In the genomic region with DNA sequence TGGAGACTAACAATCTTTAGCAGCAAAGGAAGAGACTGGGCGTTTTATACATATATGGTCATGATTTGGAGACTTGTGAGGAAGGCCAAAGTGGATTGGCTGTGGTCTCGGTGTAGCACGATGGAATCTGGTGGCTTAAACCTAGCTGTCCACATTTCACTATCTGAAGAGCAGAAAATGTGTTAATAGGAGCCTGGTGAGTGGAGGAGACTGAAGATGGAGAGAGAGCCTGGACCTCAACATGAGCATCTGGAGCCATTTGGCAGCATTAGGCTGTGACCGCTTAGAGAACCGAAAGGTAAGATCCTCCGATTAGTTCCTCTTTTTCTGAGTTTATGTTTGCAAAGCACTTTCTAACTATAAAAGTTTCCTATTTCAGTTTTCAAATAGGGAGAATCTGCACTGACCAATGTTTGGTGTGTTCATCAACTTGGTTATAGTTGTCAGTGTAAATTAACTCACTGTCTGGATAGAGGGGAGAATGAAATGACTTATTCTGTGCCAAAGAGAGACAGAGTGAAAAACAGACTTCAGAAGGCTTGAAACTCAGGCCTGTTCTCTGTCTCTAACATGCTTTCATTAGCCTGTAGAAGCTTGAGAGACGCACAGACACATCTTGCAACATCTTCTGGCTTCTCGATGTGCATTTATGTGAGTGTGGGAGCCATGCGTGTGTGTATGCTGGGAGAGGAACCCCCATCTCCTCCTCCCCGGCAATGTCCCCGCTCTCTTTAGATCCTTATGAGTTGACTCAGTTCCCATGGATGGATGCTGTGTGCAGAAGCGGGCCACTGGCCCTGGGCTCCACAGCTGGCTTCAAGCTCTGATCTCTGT, we compare ENCODE assay signal across 9 cellular contexts.
DNase-seq lines count a peak whose midpoint lies in the region; ATAC-seq lines count a peak whose summit lies in the region.
"Had no signal": no experiment of that assay in that cellular context is flagged by ENCODE, and none has a peak within 500 bp of the region (broad histone marks: within the 10 kb centered on the region; RNA-seq: fewer than 3 reads in every experiment).

No MANE protein-coding gene starts in this region.

- no peak overlapping the region for H3K4me3 Mint-ChIP-seq in stimulated activated naive B cell treated with anti-CD40 and anti-IgM and Interleukin-4, amounts not matched to agents 10 μg/mL and 1 μg/mL and 100 μg/mL, for 72 hours
- no peak overlapping the region for H3K4me3 Mint-ChIP-seq in activated CD4-positive, alpha-beta memory T cell treated with anti-CD3 and anti-CD28 coated beads, Interleukin-2, amount 10 ng/mL, durations not matched to agents 7 days and 5 days

- peak; percentile 96 for ATAC-seq in GM19043 (IDR thresholded peaks at IDR 0.05; ENCODE audit: low read depth, unreplicated experiment)
- peak; percentile 99 for ATAC-seq in HG02943 (IDR thresholded peaks at IDR 0.05; ENCODE audit: low read depth, unreplicated experiment)
- ATAC-seq in stimulated activated naive B cell treated with anti-CD40 and anti-IgM and Interleukin-4, amounts not matched to agents 10 μg/mL and 1 μg/mL and 100 μg/mL, for 72 hours (replicated peaks), result peak; percentile 97 to 98

- H3K4me1 Mint-ChIP-seq in stimulated activated naive B cell treated with anti-CD40 and anti-IgM and Interleukin-4, amounts not matched to agents 10 μg/mL and 1 μg/mL and 100 μg/mL, for 72 hours, result peaks cover 13 to 25% of the 10 kb centered on the region in 2 donors
- no peaks in the 10 kb centered on the region for H3K4me1 Mint-ChIP-seq in activated CD4-positive, alpha-beta memory T cell treated with anti-CD3 and anti-CD28 coated beads, Interleukin-2, amount 10 ng/mL, durations not matched to agents 7 days and 5 days

- no peaks in the 10 kb centered on the region for H3K9me3 Mint-ChIP-seq in stimulated activated naive B cell treated with anti-CD40 and anti-IgM and Interleukin-4, amounts not matched to agents 10 μg/mL and 1 μg/mL and 100 μg/mL, for 72 hours
- H3K9me3 Mint-ChIP-seq in activated CD4-positive, alpha-beta memory T cell treated with anti-CD3 and anti-CD28 coated beads, Interleukin-2, amount 10 ng/mL, durations not matched to agents 7 days and 5 days, result no peaks in the 10 kb centered on the region

- H3K27me3 Mint-ChIP-seq in stimulated activated naive B cell treated with anti-CD40 and anti-IgM and Interleukin-4, amounts not matched to agents 10 μg/mL and 1 μg/mL and 100 μg/mL, for 72 hours, result no peaks in the 10 kb centered on the region
- no peaks in the 10 kb centered on the region for H3K27me3 Mint-ChIP-seq in activated CD4-positive, alpha-beta memory T cell treated with anti-CD3 and anti-CD28 coated beads, Interleukin-2, amount 10 ng/mL, durations not matched to agents 7 days and 5 days

- POLR2A ChIA-PET in activated CD4-positive, alpha-beta memory T cell treated with anti-CD3 and anti-CD28 coated beads, Interleukin-2, amount 10 ng/mL, durations not matched to agents 7 days and 5 days (lab: Charles Lee), result no interaction called here

- DNase-seq in RPMI8226 (peak; percentile 97), NCI-H1417 (lab: John Stamatoyannopoulos, UW) (no peak), NCI-H1436 (lab: John Stamatoyannopoulos, UW) (no peak)
- DNase-seq in stimulated activated naive B cell treated with anti-CD40 and anti-IgM and Interleukin-4, amounts not matched to agents 10 μg/mL and 1 μg/mL and 100 μg/mL, for 72 hours, result peak; percentile 58
- DNase-seq in activated CD4-positive, alpha-beta memory T cell treated with anti-CD3 and anti-CD28 coated beads, Interleukin-2, amount 10 ng/mL, durations not matched to agents 7 days and 5 days, result no peak
- no peak for DNase-seq in NK-92 treated with Interleukin-12 subunit alpha and Interleukin-12 subunit beta, amount 100 ng/mL, for 24 hours (lab: John Stamatoyannopoulos, UW)
- DNase-seq: NCI-H187 had no signal

- H3K36me3 Mint-ChIP-seq in stimulated activated naive B cell treated with anti-CD40 and anti-IgM and Interleukin-4, amounts not matched to agents 10 μg/mL and 1 μg/mL and 100 μg/mL, for 72 hours, result no peaks in the 10 kb centered on the region
- H3K36me3 Mint-ChIP-seq in activated CD4-positive, alpha-beta memory T cell treated with anti-CD3 and anti-CD28 coated beads, Interleukin-2, amount 10 ng/mL, durations not matched to agents 7 days and 5 days (ENCODE audit: low read depth), result no peaks in the 10 kb centered on the region

- CTCF ChIA-PET in activated CD4-positive, alpha-beta memory T cell treated with anti-CD3 and anti-CD28 coated beads, Interleukin-2, amount 10 ng/mL, durations not matched to agents 7 days and 5 days (lab: Charles Lee), result no interaction called here

- peak overlapping the region; percentile 85 for H3K27ac Mint-ChIP-seq in stimulated activated naive B cell treated with anti-CD40 and anti-IgM and Interleukin-4, amounts not matched to agents 10 μg/mL and 1 μg/mL and 100 μg/mL, for 72 hours
- H3K27ac Mint-ChIP-seq in activated CD4-positive, alpha-beta memory T cell treated with anti-CD3 and anti-CD28 coated beads, Interleukin-2, amount 10 ng/mL, durations not matched to agents 7 days and 5 days, result no peak overlapping the region

Comparison
In these comparisons a context has a peak if more than half of its experiments do, and no peak if none do; other contexts are left out.
1. DNase-seq: peak in RPMI8226 (single experiment) and stimulated activated naive B cell treated with anti-CD40 and anti-IgM and Interleukin-4, amounts not matched to agents 10 μg/mL and 1 μg/mL and 100 μg/mL, for 72 hours (single experiment); none in NCI-H1417 (0 of 3), activated CD4-positive, alpha-beta memory T cell treated with anti-CD3 and anti-CD28 coated beads, Interleukin-2, amount 10 ng/mL, durations not matched to agents 7 days and 5 days (single experiment), NCI-H1436 (single experiment) and NK-92 treated with Interleukin-12 subunit alpha and Interleukin-12 subunit beta, amount 100 ng/mL, for 24 hours (single experiment).
2. Peak in every context shown above with its lines, with median percentiles within 50 percentile points of each other: ATAC-seq.